ENCODE assay signal across 18 cellular contexts in the genomic region with DNA sequence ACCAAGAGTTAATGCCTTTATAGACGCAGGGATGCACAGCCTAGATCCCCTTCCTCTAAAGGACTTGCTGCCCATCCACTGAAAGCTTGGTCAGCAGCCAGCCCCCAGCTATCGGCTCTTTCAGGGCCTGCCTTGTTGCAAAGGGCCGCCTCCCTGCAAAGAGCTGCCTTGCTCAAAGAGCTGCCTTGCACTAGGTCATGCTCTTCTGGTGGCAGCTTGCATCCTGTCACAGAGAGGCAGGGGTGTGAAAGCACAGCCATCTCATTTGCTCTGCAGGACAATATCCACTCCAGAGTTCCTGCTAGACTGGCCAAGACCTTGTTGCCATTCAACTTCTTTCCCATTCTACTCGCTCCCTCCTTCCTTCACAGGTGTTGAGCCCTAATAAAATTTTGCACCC.
DNase-seq lines count a peak whose midpoint lies in the region; ATAC-seq and TF ChIP-seq lines count a peak whose summit lies in the region.
"Had no signal": no experiment of that assay in that cellular context is flagged by ENCODE, and none has a peak within 500 bp of the region (broad histone marks: within the 10 kb centered on the region; RNA-seq: fewer than 3 reads in every experiment).

No MANE protein-coding gene starts in this region.

- H3K27me3 ChIP-seq in heart left ventricle (no peaks in the 10 kb centered on the region), brain microvascular endothelial cell (replicated peaks) (no peaks in the 10 kb centered on the region)
- H3K27me3 ChIP-seq: BLaER1 treated with 17β-estradiol and CSF1 and Interleukin-3, amounts not matched to agents 10 nM and 100 nM had no signal

- DNase-seq in heart left ventricle (peak in 1 of 5 donors; percentile 46), Right ventricle myocardium inferior (ENCODE audit: missing footprints) (no peak), NCI-H69 (lab: John Stamatoyannopoulos, UW) (peak; percentile 23), left kidney (ENCODE audit: low read depth, low spot score) (peak; percentile 19), pons (ENCODE audit: low spot score) (peak; percentile 32), brain microvascular endothelial cell (no peak)
- DNase-seq: CD8-positive, alpha-beta memory T cell; DMS79 treated with DMSO at 0.1 percent for 48 hours; GF-D8; NCI-H1417; NCI-H187 treated with DMSO at 0.1 percent for 48 hours; NCI-H345; NCI-H526; OCI-M1 had no signal

- no peaks in the 10 kb centered on the region for H3K36me3 ChIP-seq in heart left ventricle
- no peaks in the 10 kb centered on the region for H3K36me3 ChIP-seq in brain microvascular endothelial cell (replicated peaks)
- H3K36me3 ChIP-seq: BLaER1 treated with 17β-estradiol and CSF1 and Interleukin-3, amounts not matched to agents 10 nM and 100 nM had no signal

- H3K4me1 ChIP-seq in heart left ventricle = peaks cover 0 to 45% (median 30%) of the 10 kb centered on the region in 12 donors

- peak in 3 of 4 donors; percentile 19 to 44 (median 40) for ATAC-seq in heart left ventricle
- no peak for ATAC-seq in Right ventricle myocardium inferior
- no peak for ATAC-seq in HG02642 (IDR thresholded peaks at IDR 0.05; ENCODE audit: poor library complexity, unreplicated experiment)
- ATAC-seq in GM18517 (IDR thresholded peaks at IDR 0.05; ENCODE audit: unreplicated experiment) = no peak

- 54 to 72% (median 65%) methylated on average over 4 of the region's 4 CpGs for WGBS in heart left ventricle, 4 donors

- H3K4me3 ChIP-seq in heart left ventricle = no peak overlapping the region
- H3K4me3 ChIP-seq in brain microvascular endothelial cell (ENCODE audit: low read depth, low read length) = no peak overlapping the region
- H3K4me3 ChIP-seq: BLaER1 treated with 17β-estradiol and CSF1 and Interleukin-3, amounts not matched to agents 10 nM and 100 nM had no signal

- no peaks in the 10 kb centered on the region for H3K9me3 ChIP-seq in heart left ventricle
- H3K9me3 ChIP-seq: BLaER1 treated with 17β-estradiol and CSF1 and Interleukin-3, amounts not matched to agents 10 nM and 100 nM had no signal

- H3K27ac ChIP-seq in heart left ventricle (no peak overlapping the region), brain microvascular endothelial cell (no peak overlapping the region)
- H3K27ac ChIP-seq: BLaER1 treated with 17β-estradiol and CSF1 and Interleukin-3, amounts not matched to agents 10 nM and 100 nM; HL-60 had no signal

- TF ChIP-seq CTCF in heart left ventricle (IDR thresholded peaks at IDR 0.05) = no peak
- TF ChIP-seq CTCF in brain microvascular endothelial cell (IDR thresholded peaks at IDR 0.05; ENCODE audit: low read depth, low read length, missing control alignments) = no peak

- in situ Hi-C loops in brain microvascular endothelial cell (cut with HindIII; ENCODE audit: low pct_ligation_motif_present, low sequenced_read_pairs) = no loop called here

- TF ChIP-seq POLR2A in heart left ventricle (IDR thresholded peaks at IDR 0.05) = no peak

- intact Hi-C loops in heart left ventricle (cut with DNase I) (loop anchor here in 6 of 10 donors (5.0 to 10.0 kb wide), 6 partner anchors 74 to 126 kb away; no protein-coding TSS in a partner anchor), Right ventricle myocardium inferior (cut with DNase I) (loop anchor here (10.0 kb wide), 1 partner anchor 74 kb away; no protein-coding TSS in a partner anchor)

Comparison
In these comparisons a context has a peak if more than half of its experiments do, and no peak if none do; other contexts are left out.
1. ATAC-seq: peak in heart left ventricle (3 of 4); none in Right ventricle myocardium inferior (single experiment), HG02642 (single experiment) and GM18517 (single experiment).
2. DNase-seq: peak in NCI-H69 (single experiment), left kidney (single experiment) and pons (single experiment); none in Right ventricle myocardium inferior (single experiment) and brain microvascular endothelial cell (single experiment).